ENCODE assay signal across 14 cellular contexts in the genomic region with DNA sequence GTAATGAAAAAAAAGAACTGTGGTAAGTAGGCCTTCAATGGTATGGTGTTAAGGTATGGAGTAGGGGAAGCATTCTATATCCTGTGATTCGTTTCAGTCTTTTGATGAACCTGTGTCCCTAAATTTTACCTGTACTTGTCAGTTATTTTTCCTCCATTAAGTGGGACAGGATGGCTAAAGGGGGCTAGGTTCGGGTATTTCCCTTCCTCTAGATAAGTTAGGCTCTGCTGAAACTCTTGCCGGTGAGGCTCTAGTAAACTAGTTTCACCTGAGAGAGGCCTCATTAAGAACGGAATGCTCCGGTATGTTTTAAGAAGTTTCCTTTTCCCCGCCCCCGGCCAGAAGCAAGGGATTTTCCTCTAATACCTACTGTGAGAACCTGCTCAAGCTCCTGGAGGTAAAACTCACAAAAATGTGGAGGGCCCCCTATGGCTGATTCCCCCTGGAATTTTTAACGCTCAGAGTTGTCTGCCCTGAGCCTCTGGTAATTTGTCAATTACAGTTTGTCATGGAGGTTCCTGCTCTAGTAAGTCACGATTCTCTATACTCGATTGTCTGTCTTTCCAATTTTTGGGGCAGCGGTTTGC.
"Had no signal": no experiment of that assay in that cellular context is flagged by ENCODE, and none has a peak within 500 bp of the region (broad histone marks: within the 10 kb centered on the region; RNA-seq: fewer than 3 reads in every experiment).

No MANE protein-coding gene starts in this region.

- H3K27ac ChIP-seq: cardiac muscle cell, heart right ventricle, left ventricle myocardium inferior, WERI-Rb-1 had no signal

- H3K4me1 Mint-ChIP-seq: activated T-helper 17 cell treated with anti-CD3 and anti-CD28 coated beads, Interleukin-2, amount 50 U/mL, for 72 hours; memory B cell; nephron; T-cell had no signal

- H3K36me3 Mint-ChIP-seq: memory B cell, T-cell had no signal

- DNase-seq: activated CD4-positive, alpha-beta T cell treated with anti-CD3 and anti-CD28 coated beads for 48 hours; activated CD8-positive, alpha-beta memory T cell treated with anti-CD3 and anti-CD28 coated beads for 24 hours; activated naive CD4-positive, alpha-beta T cell treated with anti-CD3 and anti-CD28 coated beads for 36 hours; effector CD4-positive, alpha-beta T cell; heart right ventricle; left ventricle myocardium inferior; stimulated activated CD4-positive, alpha-beta T cell treated with anti-CD3 and anti-CD28 coated beads, Interleukin-4, amount 100 ng/mL, for 1 hour; T-cell; WERI-Rb-1 had no signal

- H3K9me3 Mint-ChIP-seq: stimulated activated naive CD8-positive, alpha-beta T cell treated with anti-CD3 and anti-CD28 coated beads, Interleukin-15, Interleukin-2, amounts not matched to agents 100 ng/mL and 50 ng/mL, for 24 hours had no signal

- H3K4me3 ChIP-seq: cardiac muscle cell, heart right ventricle, left ventricle myocardium inferior had no signal

- H3K27me3 ChIP-seq: cardiac muscle cell had no signal

- H3K4me3 Mint-ChIP-seq: activated naive CD4-positive, alpha-beta T cell treated with anti-CD3 and anti-CD28 coated beads for 36 hours; activated T-helper 17 cell treated with anti-CD3 and anti-CD28 coated beads, Interleukin-2, amount 50 U/mL, for 72 hours; memory B cell; nephron; stimulated activated naive CD8-positive, alpha-beta T cell treated with anti-CD3 and anti-CD28 coated beads, Interleukin-15, Interleukin-2, amounts not matched to agents 100 ng/mL and 50 ng/mL, for 24 hours; T-cell had no signal

- H3K27me3 Mint-ChIP-seq: memory B cell had no signal

- H3K27ac Mint-ChIP-seq: activated naive CD4-positive, alpha-beta T cell treated with anti-CD3 and anti-CD28 coated beads for 36 hours; activated T-helper 17 cell treated with anti-CD3 and anti-CD28 coated beads, Interleukin-2, amount 50 U/mL, for 72 hours; memory B cell; nephron; stimulated activated naive CD8-positive, alpha-beta T cell treated with anti-CD3 and anti-CD28 coated beads, Interleukin-15, Interleukin-2, amounts not matched to agents 100 ng/mL and 50 ng/mL, for 24 hours; T-cell had no signal

- H3K4me1 ChIP-seq: heart right ventricle, left ventricle myocardium inferior had no signal

- H3K36me3 ChIP-seq: cardiac muscle cell, heart right ventricle, left ventricle myocardium inferior, WERI-Rb-1 had no signal
